ENCODE assay signal across 25 cellular contexts in the genomic region with DNA sequence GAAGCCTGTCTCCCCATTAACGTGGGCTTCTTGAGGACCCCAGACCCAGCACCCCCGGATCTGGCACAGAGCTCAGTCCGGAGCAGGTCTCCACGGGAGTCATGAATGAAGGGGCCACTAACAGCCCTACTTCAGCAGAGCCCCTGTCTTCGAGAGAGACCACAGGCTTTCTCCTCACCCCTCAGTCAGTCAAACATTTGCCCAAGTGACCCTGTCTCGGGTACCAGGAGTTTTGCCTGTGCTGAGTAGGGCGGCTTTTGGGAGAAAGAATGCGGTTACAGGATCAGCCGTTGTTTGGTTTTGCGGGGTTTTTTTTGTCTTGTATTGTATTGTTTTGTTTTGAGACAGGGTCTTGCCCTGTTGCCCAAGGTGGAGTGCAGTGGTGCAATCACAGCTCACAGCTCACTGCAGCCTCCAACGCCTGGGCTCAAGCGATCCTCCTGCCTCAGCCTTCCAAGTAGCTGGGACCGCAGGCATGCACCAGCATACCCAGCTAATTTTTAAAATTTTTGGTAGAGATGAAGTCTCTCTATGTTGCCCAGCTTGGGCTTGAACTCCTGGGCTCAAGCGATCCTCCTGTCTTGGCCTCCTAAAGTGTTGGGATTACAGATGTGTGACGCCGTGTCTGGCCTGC. TPM values are rescaled to one million over a fixed set of nuclear protein-coding genes. Genes with fewer than 3 reads are reported as not detected.
DNase-seq lines count a peak whose midpoint lies in the region; ATAC-seq and TF ChIP-seq lines count a peak whose summit lies in the region.
"Had no signal": no experiment of that assay in that cellular context is flagged by ENCODE, and none has a peak within 500 bp of the region (broad histone marks: within the 10 kb centered on the region; RNA-seq: fewer than 3 reads in every experiment).

No MANE protein-coding gene starts in this region.

- H3K36me3 Mint-ChIP-seq in activated CD4-positive, alpha-beta T cell treated with anti-CD3 and anti-CD28 coated beads, Interleukin-2, amount 10 ng/mL, durations not matched to agents 7 days and 5 days (ENCODE audit: low read depth): peaks cover 2% of the 10 kb centered on the region
- peaks cover 0 to 6% (median 5%) of the 10 kb centered on the region in 3 donors for H3K36me3 Mint-ChIP-seq in immature natural killer cell
- H3K36me3 Mint-ChIP-seq: memory B cell had no signal

- H3K4me1 ChIP-seq in spleen: peaks cover 0 to 4% (median 0%) of the 10 kb centered on the region in 6 donors
- no peaks in the 10 kb centered on the region for H3K4me1 ChIP-seq in A673 (ENCODE audit: insufficient read depth, low read length, poor library complexity, severe bottlenecking)
- H3K4me1 ChIP-seq: SJCRH30, vagina had no signal

- no peak for DNase-seq in activated CD4-positive, alpha-beta T cell treated with anti-CD3 and anti-CD28 coated beads, Interleukin-2, amount 10 ng/mL, durations not matched to agents 7 days and 5 days
- no peak for DNase-seq in activated CD4-positive, alpha-beta T cell treated with anti-CD3 and anti-CD28 coated beads for 1 hour
- DNase-seq in NOMO-1 treated with DMSO at 0.1 percent for 48 hours (lab: John Stamatoyannopoulos, UW; ENCODE audit: unreplicated experiment) (peak; percentile 48), immature natural killer cell (no peak), spleen (peak; percentile 41), NCI-H1092 treated with DMSO at 0.1 percent for 48 hours (lab: John Stamatoyannopoulos, UW) (no peak), A673 (ENCODE audit: low spot score) (no peak)
- DNase-seq: activated CD4-positive, alpha-beta T cell treated with anti-CD3 and anti-CD28 coated beads for 48 hours; activated naive CD8-positive, alpha-beta T cell treated with anti-CD3 and anti-CD28 coated beads, Interleukin-2, amount 10 ng/mL, durations not matched to agents 7 days and 5 days; DND-41; effector CD4-positive, alpha-beta T cell; H9; head of caudate nucleus; NCI-H1436; NCI-H446 treated with DMSO at 0.1 percent for 48 hours; SJCRH30; stimulated activated CD4-positive, alpha-beta T cell treated with anti-CD3 and anti-CD28 coated beads, Interleukin-1b, Interleukin-23, amount 100 ng/mL, for 48 hours had no signal

- H3K36me3 ChIP-seq in spleen (peaks cover 0 to 28% (median 0%) of the 10 kb centered on the region in 6 donors), A673 (ENCODE audit: insufficient read depth, low read length, poor library complexity, severe bottlenecking) (no peaks in the 10 kb centered on the region)
- H3K36me3 ChIP-seq: SJCRH30, vagina had no signal

- H3K27ac Mint-ChIP-seq in activated CD4-positive, alpha-beta T cell treated with anti-CD3 and anti-CD28 coated beads, Interleukin-2, amount 10 ng/mL, durations not matched to agents 7 days and 5 days: peak overlapping the region; percentile 2
- peak overlapping the region in 4 of 6 donors; percentile 20 to 74 (median 65) for H3K27ac Mint-ChIP-seq in immature natural killer cell
- H3K27ac Mint-ChIP-seq: activated naive CD8-positive, alpha-beta T cell treated with anti-CD3 and anti-CD28 coated beads, Interleukin-2, amount 10 ng/mL, durations not matched to agents 7 days and 5 days; brain; memory B cell had no signal

- no peak for ATAC-seq in GM21786 (IDR thresholded peaks at IDR 0.05; ENCODE audit: unreplicated experiment)

- peaks cover 0 to 11% (median 0%) of the 10 kb centered on the region in 8 donors for H3K9me3 ChIP-seq in spleen
- H3K9me3 ChIP-seq in A673 (ENCODE audit: low read depth, low read length, poor library complexity, severe bottlenecking): no peaks in the 10 kb centered on the region
- H3K9me3 ChIP-seq: SJCRH30, vagina had no signal

- H3K4me3 ChIP-seq in spleen (no peak overlapping the region), A673 (ENCODE audit: low read depth, low read length, poor library complexity, severe bottlenecking) (no peak overlapping the region)
- H3K4me3 ChIP-seq: SJCRH30, vagina had no signal

- CTCF ChIA-PET in activated CD4-positive, alpha-beta T cell treated with anti-CD3 and anti-CD28 coated beads, Interleukin-2, amount 10 ng/mL, durations not matched to agents 7 days and 5 days (lab: Charles Lee): interaction anchor here (1.0 kb wide), 2 partner anchors 15 to 34 kb away, joined by 3 read pairs; no protein-coding TSS in a partner anchor
- CTCF ChIA-PET in A673 (lab: Charles Lee): no interaction called here

- no peak overlapping the region for H3K4me3 Mint-ChIP-seq in activated CD4-positive, alpha-beta T cell treated with anti-CD3 and anti-CD28 coated beads, Interleukin-2, amount 10 ng/mL, durations not matched to agents 7 days and 5 days
- H3K4me3 Mint-ChIP-seq in immature natural killer cell: no peak overlapping the region
- H3K4me3 Mint-ChIP-seq: activated naive CD8-positive, alpha-beta T cell treated with anti-CD3 and anti-CD28 coated beads, Interleukin-2, amount 10 ng/mL, durations not matched to agents 7 days and 5 days; brain; H9; memory B cell had no signal

- 85 to 93% (median 86%) methylated on average over 16 of the region's 16 CpGs for WGBS in spleen, 5 donors

- intact Hi-C loops in spleen (cut with DNase I; ENCODE audit: low total_unique reads): no loop called here
- intact Hi-C loops in A673 (cut with micrococcal nuclease; ENCODE audit: unreplicated experiment): no loop called here

- no peak for TF ChIP-seq POLR2A in spleen (IDR thresholded peaks at IDR 0.05)

- POLR2A ChIA-PET in activated CD4-positive, alpha-beta T cell treated with anti-CD3 and anti-CD28 coated beads, Interleukin-2, amount 10 ng/mL, durations not matched to agents 7 days and 5 days (lab: Charles Lee): no interaction called here
- POLR2A ChIA-PET in A673 (lab: Charles Lee; ENCODE audit: low non-redundant PET): no interaction called here

- no TSS peak for BruUV-seq in A673 (replicated peaks; lab: Mats Ljungman, UMichigan)

- TF ChIP-seq CTCF in spleen (IDR thresholded peaks at IDR 0.05 in 8 of 11, conservative IDR thresholded peaks at IDR 0.05 in 3 of 11): no peak
- no peak for TF ChIP-seq CTCF in A673 (conservative IDR thresholded peaks at IDR 0.05; ENCODE audit: low read depth, low read length)

- H3K9me3 Mint-ChIP-seq in activated CD4-positive, alpha-beta T cell treated with anti-CD3 and anti-CD28 coated beads, Interleukin-2, amount 10 ng/mL, durations not matched to agents 7 days and 5 days: peaks cover 15% of the 10 kb centered on the region
- H3K9me3 Mint-ChIP-seq in immature natural killer cell: no peaks in the 10 kb centered on the region

- H3K27me3 ChIP-seq in spleen (replicated peaks in 1 of 7) (peaks cover 0 to 6% (median 0%) of the 10 kb centered on the region in 7 donors), A673 (replicated peaks; ENCODE audit: insufficient read depth, low read depth, low read length, poor library complexity) (peaks cover 11% of the 10 kb centered on the region)
- H3K27me3 ChIP-seq: SJCRH30, vagina had no signal

- H3K27ac ChIP-seq in spleen: no peak overlapping the region
- no peak overlapping the region for H3K27ac ChIP-seq in A673 (ENCODE audit: low read depth, low read length, poor library complexity, severe bottlenecking)
- H3K27ac ChIP-seq: epithelial cell of prostate, SJCRH30, vagina had no signal

- peaks cover 18% of the 10 kb centered on the region for H3K27me3 Mint-ChIP-seq in activated CD4-positive, alpha-beta T cell treated with anti-CD3 and anti-CD28 coated beads, Interleukin-2, amount 10 ng/mL, durations not matched to agents 7 days and 5 days
- H3K27me3 Mint-ChIP-seq in immature natural killer cell (ENCODE audit: low read depth in 3 of 3): peaks cover 0 to 6% (median 4%) of the 10 kb centered on the region in 3 donors
- H3K27me3 Mint-ChIP-seq: activated naive CD8-positive, alpha-beta T cell treated with anti-CD3 and anti-CD28 coated beads, Interleukin-2, amount 10 ng/mL, durations not matched to agents 7 days and 5 days had no signal

- H3K4me1 Mint-ChIP-seq in activated CD4-positive, alpha-beta T cell treated with anti-CD3 and anti-CD28 coated beads, Interleukin-2, amount 10 ng/mL, durations not matched to agents 7 days and 5 days: peaks cover 12% of the 10 kb centered on the region
- peaks cover 42 to 43% of the 10 kb centered on the region in 2 donors for H3K4me1 Mint-ChIP-seq in immature natural killer cell
- H3K4me1 Mint-ChIP-seq: brain had no signal

RNA-seq across cellular contexts. Expression of a gene that starts 16.5 kb away (rescaled TPM):
- total RNA-seq in activated CD4-positive, alpha-beta T cell treated with anti-CD3 and anti-CD28 coated beads, Interleukin-2, amount 10 ng/mL, durations not matched to agents 7 days and 5 days: 10 to 100 TPM; 12.4 to 13.5 TPM
- polyA plus RNA-seq in immature natural killer cell (10 to 100 TPM; 49.7 to 72.1 (median 55.1) TPM), spleen (10 to 100 TPM in 2 of 3 donors, 1 to 10 TPM in 1; 8.7 to 38.6 (median 12.8) TPM)
- total RNA-seq in spleen (10 to 100 TPM; 18.1 to 35.4 (median 25.7) TPM), A673 (2021) (16.4 and 18.6 TPM in 2 replicates)

RNA-seq across cellular contexts. Expression of a gene that starts 37.4 kb away (rescaled TPM):
- 10 to 100 TPM; 18.2 to 20.1 TPM for total RNA-seq in activated CD4-positive, alpha-beta T cell treated with anti-CD3 and anti-CD28 coated beads, Interleukin-2, amount 10 ng/mL, durations not matched to agents 7 days and 5 days
- polyA plus RNA-seq in immature natural killer cell (10 to 100 TPM; 12.7 to 24.0 (median 18.1) TPM), spleen (1 to 10 TPM; 7.1 to 8.9 (median 7.2) TPM)
- total RNA-seq in spleen (10 to 100 TPM; 12.4 to 29.1 (median 18.9) TPM), A673 (2021) (17.6 and 18.8 TPM in 2 replicates)

RNA-seq across cellular contexts. Expression of a gene that starts 45.0 kb away (rescaled TPM):
- not detected for total RNA-seq in activated CD4-positive, alpha-beta T cell treated with anti-CD3 and anti-CD28 coated beads, Interleukin-2, amount 10 ng/mL, durations not matched to agents 7 days and 5 days
- polyA plus RNA-seq in immature natural killer cell (not detected), spleen (under 1 TPM; 0.05 to 0.80 (median 0.28) TPM)
- total RNA-seq in spleen (1 to 10 TPM in 1 of 7 donors, under 1 TPM in 4, not detected in 2; 0.13 to 1.2 (median 0.51) TPM), A673 (2021) (not detected in 2 replicates)
- total RNA-seq: activated naive CD8-positive, alpha-beta T cell treated with anti-CD3 and anti-CD28 coated beads, Interleukin-2, amount 10 ng/mL, durations not matched to agents 7 days and 5 days; H9; pulmonary artery endothelial cell; SJCRH30; skeletal muscle tissue had no signal
- polyA plus RNA-seq: BJ had no signal

Comparison
In these comparisons a context has a peak if more than half of its experiments do, and no peak if none do; other contexts are left out.
1. DNase-seq: peak in NOMO-1 treated with DMSO at 0.1 percent for 48 hours (single experiment) and spleen (single experiment); none in activated CD4-positive, alpha-beta T cell treated with anti-CD3 and anti-CD28 coated beads, Interleukin-2, amount 10 ng/mL, durations not matched to agents 7 days and 5 days (single experiment), activated CD4-positive, alpha-beta T cell treated with anti-CD3 and anti-CD28 coated beads for 1 hour (single experiment), immature natural killer cell (0 of 3), NCI-H1092 treated with DMSO at 0.1 percent for 48 hours (single experiment) and A673 (single experiment).